ENCODE assay signal across 22 cellular contexts in the genomic region with DNA sequence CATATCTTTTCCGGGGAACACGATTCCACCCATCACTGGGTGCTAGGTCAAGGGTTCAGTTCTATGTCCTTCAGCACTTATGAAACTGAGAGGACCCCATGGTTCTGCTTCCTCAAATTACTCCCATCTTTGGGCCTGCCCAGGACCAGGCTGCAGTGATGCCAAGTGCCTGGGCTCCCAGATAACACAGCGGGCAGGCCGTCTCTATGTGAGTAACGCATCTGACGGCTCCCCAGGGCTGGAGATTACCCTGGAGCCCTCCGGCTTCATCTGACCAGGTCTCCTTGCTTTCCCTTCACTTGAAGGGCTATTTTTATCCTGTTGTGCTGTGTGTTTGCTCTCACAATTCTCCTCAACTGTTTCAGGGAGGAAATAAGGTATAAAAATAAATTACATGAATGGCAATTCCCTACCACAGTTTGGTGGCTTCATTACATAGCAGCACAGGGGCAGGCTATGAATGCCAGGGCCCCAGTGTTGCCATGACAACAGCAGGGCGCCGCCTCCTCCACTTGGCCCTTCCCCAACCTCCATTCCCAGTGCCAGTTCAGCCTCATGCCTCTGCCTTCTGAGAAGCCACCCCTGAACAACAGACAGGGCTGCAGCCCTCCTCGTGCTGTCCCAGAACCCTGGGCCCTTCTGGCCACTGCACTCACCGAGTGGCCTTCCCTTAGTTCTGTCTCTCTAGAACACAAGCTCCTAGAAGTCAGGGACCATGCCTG. TPM values are rescaled to one million over a fixed set of nuclear protein-coding genes. Genes with fewer than 3 reads are reported as not detected.
DNase-seq lines count a peak whose midpoint lies in the region; TF ChIP-seq lines count a peak whose summit lies in the region.
"Had no signal": no experiment of that assay in that cellular context is flagged by ENCODE, and none has a peak within 500 bp of the region (broad histone marks: within the 10 kb centered on the region; RNA-seq: fewer than 3 reads in every experiment).

No MANE protein-coding gene starts in this region.

- H3K9me2 ChIP-seq in MM.1S (replicated peaks; ENCODE audit: insufficient read depth, low read length): no peaks in the 10 kb centered on the region

- peaks cover 4% of the 10 kb centered on the region for H3K9me3 Mint-ChIP-seq in activated T-helper 2 cell treated with anti-CD3 and anti-CD28 coated beads, Interferon-gamma antibody, Interleukin-2, Interleukin-4, amounts not matched to agents 10 μg/mL and 5 μg/mL and 100 μg/mL, durations not matched to agents 14 hours and 24 hours and 36 hours
- H3K9me3 Mint-ChIP-seq: activated CD4-positive, alpha-beta memory T cell treated with anti-CD3 and anti-CD28 coated beads, Interleukin-2, amount 10 ng/mL, durations not matched to agents 7 days and 5 days; activated naive CD4-positive, alpha-beta T cell treated with anti-CD3 and anti-CD28 coated beads, Interleukin-2, amount 50 U/mL, for 72 hours; activated T-cell treated with anti-CD3 and anti-CD28 coated beads, Interleukin-2, amount 50 U/mL, for 24 hours; CD8-positive, alpha-beta memory T cell; memory B cell; stimulated activated naive CD8-positive, alpha-beta T cell treated with anti-CD3 and anti-CD28 coated beads, Interleukin-15, Interleukin-2, amounts not matched to agents 100 ng/mL and 50 ng/mL, for 24 hours had no signal

- H3K9ac ChIP-seq in colonic mucosa (ENCODE audit: low read depth in 2 of 2, low read length in 2 of 2) (peak overlapping the region in 1 of 2 donors; percentile 80), MM.1S (ENCODE audit: low read length) (no peak overlapping the region)

- H3F3A ChIP-seq in MM.1S (ENCODE audit: insufficient read depth, low read length): no peaks in the 10 kb centered on the region

- no peaks in the 10 kb centered on the region for H3K36me3 Mint-ChIP-seq in activated T-helper 2 cell treated with anti-CD3 and anti-CD28 coated beads, Interferon-gamma antibody, Interleukin-2, Interleukin-4, amounts not matched to agents 10 μg/mL and 5 μg/mL and 100 μg/mL, durations not matched to agents 14 hours and 24 hours and 36 hours (ENCODE audit: low read depth)
- H3K36me3 Mint-ChIP-seq: activated naive CD4-positive, alpha-beta T cell treated with anti-CD3 and anti-CD28 coated beads, Interleukin-2, amount 50 U/mL, for 72 hours; memory B cell had no signal

- no peak overlapping the region for H2AFZ ChIP-seq in MM.1S (ENCODE audit: low read length)

- H3K9me3 ChIP-seq in colonic mucosa (no peaks in the 10 kb centered on the region), MM.1S (replicated peaks; ENCODE audit: insufficient read depth, low read length) (no peaks in the 10 kb centered on the region)

- no peak overlapping the region for H3K4me2 ChIP-seq in MM.1S (ENCODE audit: low read depth, low read length)

- peaks cover 7% of the 10 kb centered on the region for H3K4me1 Mint-ChIP-seq in activated T-helper 2 cell treated with anti-CD3 and anti-CD28 coated beads, Interferon-gamma antibody, Interleukin-2, Interleukin-4, amounts not matched to agents 10 μg/mL and 5 μg/mL and 100 μg/mL, durations not matched to agents 14 hours and 24 hours and 36 hours (ENCODE audit: low read depth)

- DNase-seq in NCI-H446 (lab: John Stamatoyannopoulos, UW) (peak; percentile 2 to 39), NCI-H446 treated with DMSO at 0.1 percent for 48 hours (lab: John Stamatoyannopoulos, UW) (no peak), H7 (peak; percentile 53), colonic mucosa (peak; percentile 68), posterior cingulate gyrus (peak in 8 of 10 donors; percentile 25 to 92 (median 48)), NCI-H510A treated with DMSO at 0.1 percent for 48 hours (lab: John Stamatoyannopoulos, UW) (no peak), MM.1S (no peak)
- DNase-seq in activated T-helper 2 cell treated with anti-CD3 and anti-CD28 coated beads, Interferon-gamma antibody, Interleukin-2, Interleukin-4, amounts not matched to agents 10 μg/mL and 5 μg/mL and 100 μg/mL, durations not matched to agents 14 hours and 24 hours and 36 hours (ENCODE audit: low spot score): no peak
- DNase-seq: activated CD4-positive, alpha-beta memory T cell treated with anti-CD3 and anti-CD28 coated beads, Interleukin-2, amount 10 ng/mL, durations not matched to agents 7 days and 5 days; activated T-cell treated with anti-CD3 and anti-CD28 coated beads, Interleukin-2, amount 50 U/mL, for 24 hours; CD8-positive, alpha-beta memory T cell; esophagus squamous epithelium; glutamatergic neuron; NCI-H1930; nephron progenitor cell; retina; RPMI8226 had no signal

- TF ChIP-seq CTCF in colonic mucosa (IDR thresholded peaks at IDR 0.05) (no peak), MM.1S (IDR thresholded peaks at IDR 0.05; ENCODE audit: low read length) (no peak)

- no peaks in the 10 kb centered on the region for H3K36me3 ChIP-seq in H7 (replicated peaks; ENCODE audit: control insufficient read depth, insufficient read depth, low read length)
- no peaks in the 10 kb centered on the region for H3K36me3 ChIP-seq in colonic mucosa
- no peaks in the 10 kb centered on the region for H3K36me3 ChIP-seq in MM.1S (replicated peaks; ENCODE audit: insufficient read depth, low read length)
- H3K36me3 ChIP-seq: breast epithelium, esophagus squamous epithelium had no signal

- H3K4me3 ChIP-seq in H7 (ENCODE audit: insufficient read depth, low read depth, low read length) (no peak overlapping the region), colonic mucosa (no peak overlapping the region), MM.1S (ENCODE audit: low read length) (no peak overlapping the region)
- H3K4me3 ChIP-seq: breast epithelium, esophagus squamous epithelium had no signal

- no peak overlapping the region for H3K4me3 Mint-ChIP-seq in activated T-helper 2 cell treated with anti-CD3 and anti-CD28 coated beads, Interferon-gamma antibody, Interleukin-2, Interleukin-4, amounts not matched to agents 10 μg/mL and 5 μg/mL and 100 μg/mL, durations not matched to agents 14 hours and 24 hours and 36 hours (ENCODE audit: low read depth)
- H3K4me3 Mint-ChIP-seq: activated CD4-positive, alpha-beta memory T cell treated with anti-CD3 and anti-CD28 coated beads, Interleukin-2, amount 10 ng/mL, durations not matched to agents 7 days and 5 days; activated T-cell treated with anti-CD3 and anti-CD28 coated beads, Interleukin-2, amount 50 U/mL, for 24 hours; CD8-positive, alpha-beta memory T cell; memory B cell; nephron progenitor cell; stimulated activated naive CD8-positive, alpha-beta T cell treated with anti-CD3 and anti-CD28 coated beads, Interleukin-15, Interleukin-2, amounts not matched to agents 100 ng/mL and 50 ng/mL, for 24 hours had no signal

- H3K79me2 ChIP-seq in MM.1S (ENCODE audit: low read length): no peaks in the 10 kb centered on the region

- intact Hi-C loops in colonic mucosa (cut with DNase I) (loop anchor here (2.0 kb wide), 1 partner anchor 54 kb away; no protein-coding TSS in a partner anchor), posterior cingulate gyrus (cut with DNase I) (no loop called here)
- intact Hi-C loops in activated T-helper 2 cell treated with anti-CD3 and anti-CD28 coated beads, Interferon-gamma antibody, Interleukin-2, Interleukin-4, amounts not matched to agents 10 μg/mL and 5 μg/mL and 100 μg/mL, durations not matched to agents 14 hours and 24 hours and 36 hours (cut with micrococcal nuclease): no loop called here

- H3K4me1 ChIP-seq in colonic mucosa: no peaks in the 10 kb centered on the region
- peaks cover 3% of the 10 kb centered on the region; the same call in 1 of the 2 replicates for H3K4me1 ChIP-seq in MM.1S (ENCODE audit: low read length)
- H3K4me1 ChIP-seq: breast epithelium, esophagus squamous epithelium had no signal

- H3K27me3 ChIP-seq in H7 (ENCODE audit: control insufficient read depth, insufficient read depth, low read length) (no peaks in the 10 kb centered on the region), colonic mucosa (no peaks in the 10 kb centered on the region), MM.1S (replicated peaks; ENCODE audit: insufficient read depth, low read length) (no peaks in the 10 kb centered on the region)
- H3K27me3 ChIP-seq: breast epithelium, esophagus squamous epithelium had no signal

- no peak overlapping the region for H3K27ac Mint-ChIP-seq in activated T-helper 2 cell treated with anti-CD3 and anti-CD28 coated beads, Interferon-gamma antibody, Interleukin-2, Interleukin-4, amounts not matched to agents 10 μg/mL and 5 μg/mL and 100 μg/mL, durations not matched to agents 14 hours and 24 hours and 36 hours
- H3K27ac Mint-ChIP-seq: activated CD4-positive, alpha-beta memory T cell treated with anti-CD3 and anti-CD28 coated beads, Interleukin-2, amount 10 ng/mL, durations not matched to agents 7 days and 5 days; activated T-cell treated with anti-CD3 and anti-CD28 coated beads, Interleukin-2, amount 50 U/mL, for 24 hours; CD8-positive, alpha-beta memory T cell; memory B cell; nephron progenitor cell; stimulated activated naive CD8-positive, alpha-beta T cell treated with anti-CD3 and anti-CD28 coated beads, Interleukin-15, Interleukin-2, amounts not matched to agents 100 ng/mL and 50 ng/mL, for 24 hours had no signal

- H3K27me3 Mint-ChIP-seq in activated T-helper 2 cell treated with anti-CD3 and anti-CD28 coated beads, Interferon-gamma antibody, Interleukin-2, Interleukin-4, amounts not matched to agents 10 μg/mL and 5 μg/mL and 100 μg/mL, durations not matched to agents 14 hours and 24 hours and 36 hours (ENCODE audit: low read depth): peaks cover 11% of the 10 kb centered on the region
- H3K27me3 Mint-ChIP-seq: memory B cell had no signal

- peak overlapping the region; percentile 69 for H3K27ac ChIP-seq in colonic mucosa
- no peak overlapping the region for H3K27ac ChIP-seq in MM.1S (ENCODE audit: low read length)
- H3K27ac ChIP-seq: breast epithelium, esophagus squamous epithelium, VCaP had no signal

- no peaks in the 10 kb centered on the region for H4K20me1 ChIP-seq in MM.1S (ENCODE audit: insufficient read depth, low read length)

RNA-seq across cellular contexts. Expression of a gene that starts 25.4 kb away (rescaled TPM):
- 7.4 and 10.0 TPM in 2 replicates for total RNA-seq in H7 (2014; rRNA removed; shearing (Covaris generic))
- 10 to 100 TPM; 52.4 to 60.8 TPM for total RNA-seq in colonic mucosa
- total RNA-seq in activated T-helper 2 cell treated with anti-CD3 and anti-CD28 coated beads, Interferon-gamma antibody, Interleukin-2, Interleukin-4, amounts not matched to agents 10 μg/mL and 5 μg/mL and 100 μg/mL, durations not matched to agents 14 hours and 24 hours and 36 hours: 39.3 and 39.9 TPM in 2 replicates

Comparison
In these comparisons a context has a peak if more than half of its experiments do, and no peak if none do; other contexts are left out.
1. DNase-seq: peak in NCI-H446 (2 of 2), H7 (single experiment), colonic mucosa (single experiment) and posterior cingulate gyrus (8 of 10); none in NCI-H446 treated with DMSO at 0.1 percent for 48 hours (single experiment), NCI-H510A treated with DMSO at 0.1 percent for 48 hours (single experiment), MM.1S (single experiment) and activated T-helper 2 cell treated with anti-CD3 and anti-CD28 coated beads, Interferon-gamma antibody, Interleukin-2, Interleukin-4, amounts not matched to agents 10 μg/mL and 5 μg/mL and 100 μg/mL, durations not matched to agents 14 hours and 24 hours and 36 hours (single experiment).